Comparison of ENCODE assay signal across 8 cellular contexts in genomic region chr2:197168705-197169104, GRCh38.
DNase-seq lines count a peak whose midpoint lies in the region; TF ChIP-seq lines count a peak whose summit lies in the region.

No MANE protein-coding gene starts in this region.

- H3K4me2 ChIP-seq in mesendoderm (ENCODE audit: low read length), result no peak overlapping the region

- H3K4me3 ChIP-seq in HEK293 (ENCODE audit: low read depth, low read length), result no peak overlapping the region
- H3K4me3 ChIP-seq in mesendoderm (ENCODE audit: low read length), result no peak overlapping the region

- H2BK15ac ChIP-seq in mesendoderm (replicated peaks; ENCODE audit: low read depth), result no peak overlapping the region

- no peak overlapping the region for H3K18ac ChIP-seq in mesendoderm (ENCODE audit: low read length)

- no peaks in the 10 kb centered on the region for H3K79me2 ChIP-seq in mesendoderm (ENCODE audit: control insufficient read depth, insufficient read depth, low read length)

- CTCF ChIA-PET in HEK293 (lab: Yijun Ruan, JAX), result interaction anchor here (0.5 to 6.8 kb wide), 41 partner anchors 8 to 1051 kb away, joined by 3 to 115 read pairs (median 4); no protein-coding TSS in a partner anchor

- H3K9ac ChIP-seq in mesendoderm (ENCODE audit: low read length), result no peak overlapping the region

- no peak overlapping the region for H4K8ac ChIP-seq in mesendoderm (ENCODE audit: low read depth, low read length)

- peak; percentile 57 for TF ChIP-seq CTCF in HEK293 (tag by site-specific recombination; IDR thresholded peaks at IDR 0.05)

- H4K5ac ChIP-seq in mesendoderm (ENCODE audit: low read length), result no peak overlapping the region

- H2BK120ac ChIP-seq in mesendoderm (ENCODE audit: low read depth, low read length), result no peak overlapping the region

- H3K27me3 ChIP-seq in mesendoderm (ENCODE audit: insufficient read depth, low read length, poor library complexity), result no peaks in the 10 kb centered on the region

- H3K36me3 ChIP-seq in HEK293 (ENCODE audit: control insufficient read depth in 2 of 2, insufficient read depth in 1 of 2, low read length in 2 of 2) (no peaks in the 10 kb centered on the region), mesendoderm (ENCODE audit: control insufficient read depth, insufficient read depth, low read length) (no peaks in the 10 kb centered on the region)

- DNase-seq in NCI-H2107 (lab: John Stamatoyannopoulos, UW), result peak; percentile 13
- DNase-seq in NCI-H2107 treated with DMSO at 0.1 percent for 48 hours (lab: John Stamatoyannopoulos, UW; ENCODE audit: unreplicated experiment), result no peak
- DNase-seq in NCI-H1694 (lab: John Stamatoyannopoulos, UW), result peak; percentile 82
- peak; percentile 69 to 78 for DNase-seq in activated CD4-positive, alpha-beta T cell treated with anti-CD3 and anti-CD28 coated beads for 4 hours
- DNase-seq in dermis microvascular lymphatic vessel endothelial cell (ENCODE audit: low read depth in 2 of 2), result peak; percentile 30 to 83
- peak; percentile 87 for DNase-seq in mesendoderm
- DNase-seq in stimulated activated CD8-positive, alpha-beta memory T cell treated with anti-CD3 and anti-CD28 coated beads, Interleukin-4, amount 100 ng/mL, for 24 hours (ENCODE audit: low read depth), result peak; percentile 45

- H3K4ac ChIP-seq in mesendoderm (ENCODE audit: low read depth, low read length), result no peak overlapping the region

- POLR2A ChIA-PET in HEK293 (lab: Yijun Ruan, JAX), result no interaction called here

- no peaks in the 10 kb centered on the region for H3K79me1 ChIP-seq in mesendoderm (ENCODE audit: low read length)

- H2BK5ac ChIP-seq in mesendoderm (ENCODE audit: low read length), result no peak overlapping the region

- H2AK5ac ChIP-seq in mesendoderm (ENCODE audit: low read length), result no peak overlapping the region

- H3K56ac ChIP-seq in mesendoderm (ENCODE audit: low read length), result no peak overlapping the region

- no peaks in the 10 kb centered on the region for H3K9me3 ChIP-seq in HEK293 (ENCODE audit: control insufficient read depth, insufficient read depth, low read depth, low read length)

- H3K4me1 ChIP-seq in HEK293 (ENCODE audit: control insufficient read depth, insufficient read depth, low read length) (no peaks in the 10 kb centered on the region), mesendoderm (ENCODE audit: control insufficient read depth, low read depth, low read length) (no peaks in the 10 kb centered on the region)

- no peak overlapping the region for H3K23ac ChIP-seq in mesendoderm (ENCODE audit: low read length)

- no CpG with 5 or more reads among the region's 5 CpGs for WGBS in mesendoderm (ENCODE audit: extremely low coverage, insufficient coverage, low lambda C conversion rate)

- H3K27ac ChIP-seq in HEK293 (ENCODE audit: extremely low read depth, low read depth, low read length) (no peak overlapping the region), mesendoderm (ENCODE audit: low read depth, low read length) (no peak overlapping the region)

TF ChIP-seq in HEK293, 187 proteins besides CTCF, POLR2A, EP300 and RAD21:
- TF ChIP-seq ZNF654 (tag by site-specific recombination; IDR thresholded peaks at IDR 0.05; ENCODE audit: low read depth) (peak; percentile 53), ZNF830 (tag by site-specific recombination; IDR thresholded peaks at IDR 0.05; ENCODE audit: low read depth) (no peak), YY1 (tag by site-specific recombination; IDR thresholded peaks at IDR 0.05) (no peak), ZNF501 (tag by site-specific recombination; IDR thresholded peaks at IDR 0.05) (no peak), ZNF155 (tag by site-specific recombination; IDR thresholded peaks at IDR 0.05) (no peak)
